In the genomic region with DNA sequence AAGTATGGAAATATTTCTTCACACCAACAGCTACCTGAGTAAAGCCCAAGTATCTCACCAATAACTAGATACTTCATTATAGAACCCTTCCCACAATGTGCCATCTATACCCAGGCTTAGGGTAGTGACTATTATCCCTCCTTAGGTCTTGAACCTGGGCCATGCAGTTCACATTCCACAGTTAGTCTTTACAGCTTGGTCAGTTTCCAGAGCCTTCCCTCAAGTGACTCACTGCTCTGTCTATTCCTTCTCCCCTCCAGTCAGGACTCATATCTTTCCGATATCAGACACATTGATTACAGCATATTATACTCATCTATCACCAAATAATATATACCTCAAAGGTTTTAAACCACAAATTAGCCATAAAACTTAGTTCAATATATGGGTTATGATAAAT, we compare ENCODE assay signal across 19 cellular contexts.
"Had no signal": no experiment of that assay in that cellular context is flagged by ENCODE, and none has a peak within 500 bp of the region (broad histone marks: within the 10 kb centered on the region; RNA-seq: fewer than 3 reads in every experiment).

No MANE protein-coding gene starts in this region.

- DNase-seq: activated B cell treated with CpG ODN at 0.5 μM for 24 hours; activated CD4-positive, alpha-beta T cell treated with anti-CD3 and anti-CD28 coated beads for 48 hours; activated CD8-positive, alpha-beta memory T cell treated with anti-CD3 and anti-CD28 coated beads, Interleukin-2, amount 50 U/mL, for 4 hours; activated CD8-positive, alpha-beta T cell treated with anti-CD3 and anti-CD28 coated beads, Interleukin-2, amount 10 ng/mL, durations not matched to agents 7 days and 5 days; activated naive CD4-positive, alpha-beta T cell; activated naive CD8-positive, alpha-beta T cell treated with anti-CD3 and anti-CD28 coated beads, Interleukin-2, amount 10 ng/mL, durations not matched to agents 7 days and 5 days; anterior cingulate cortex; dermis blood vessel endothelial cell; effector memory CD8-positive, alpha-beta T cell; hippocampal formation; left lung; mammary epithelial cell; naive B cell; stimulated activated CD4-positive, alpha-beta T cell treated with anti-CD3 and anti-CD28 coated beads, Interleukin-12 subunit alpha, Interleukin-12 subunit beta, amount 100 ng/mL, for 4 hours; stimulated activated CD4-positive, alpha-beta T cell treated with anti-CD3 and anti-CD28 coated beads, Interleukin-2, amount 100 ng/mL, for 24 hours; T-helper 17 cell; thyroid gland had no signal

- H3K4me3 ChIP-seq: breast epithelium, left lung, thyroid gland had no signal

- H3K36me3 ChIP-seq: breast epithelium, thyroid gland had no signal

- H3K27me3 ChIP-seq: breast epithelium, left lung, thyroid gland had no signal

- H3K9me3 ChIP-seq: thyroid gland had no signal

- FAIRE-seq: keratinocyte had no signal
